In genomic region chr5:169706758-169707450, GRCh38 we compare ENCODE assay signal across 13 cellular contexts.
DNase-seq lines count a peak whose midpoint lies in the region; ATAC-seq and TF ChIP-seq lines count a peak whose summit lies in the region.
"Had no signal": no experiment of that assay in that cellular context is flagged by ENCODE, and none has a peak within 500 bp of the region (broad histone marks: within the 10 kb centered on the region; RNA-seq: fewer than 3 reads in every experiment).

No MANE protein-coding gene starts in this region.

- H3K27me3 ChIP-seq in brain microvascular endothelial cell (replicated peaks): no peaks in the 10 kb centered on the region
- H3K27me3 ChIP-seq in esophagus squamous epithelium: no peaks in the 10 kb centered on the region

- peaks cover 5% of the 10 kb centered on the region for H3K4me1 Mint-ChIP-seq in T-helper 2 cell treated with Interferon-gamma antibody and Interleukin-4, amounts not matched to agents 5 μg/mL and 100 μg/mL, for 36 hours (ENCODE audit: low read depth)
- H3K4me1 Mint-ChIP-seq in neural crest cell: peaks cover 32% of the 10 kb centered on the region

- TF ChIP-seq CTCF in brain microvascular endothelial cell (IDR thresholded peaks at IDR 0.05; ENCODE audit: low read depth, low read length, missing control alignments): no peak
- TF ChIP-seq CTCF in neural crest cell (conservative IDR thresholded peaks at IDR 0.05): no peak
- no peak for TF ChIP-seq CTCF in esophagus squamous epithelium (IDR thresholded peaks at IDR 0.05)

- H3K9me3 ChIP-seq in esophagus squamous epithelium: no peaks in the 10 kb centered on the region

- no peak overlapping the region for H3K4me3 Mint-ChIP-seq in T-helper 2 cell treated with Interferon-gamma antibody and Interleukin-4, amounts not matched to agents 5 μg/mL and 100 μg/mL, for 36 hours
- H3K4me3 Mint-ChIP-seq in neural crest cell: no peak overlapping the region
- H3K4me3 Mint-ChIP-seq: brain had no signal

- ATAC-seq in GM19467 (IDR thresholded peaks at IDR 0.05; ENCODE audit: unreplicated experiment): no peak
- ATAC-seq in GM18907 (IDR thresholded peaks at IDR 0.05; ENCODE audit: unreplicated experiment): no peak

- no peaks in the 10 kb centered on the region for H3K9me3 Mint-ChIP-seq in T-helper 2 cell treated with Interferon-gamma antibody and Interleukin-4, amounts not matched to agents 5 μg/mL and 100 μg/mL, for 36 hours
- H3K9me3 Mint-ChIP-seq in neural crest cell: peaks cover 4% of the 10 kb centered on the region

- no peak overlapping the region for H3K27ac ChIP-seq in brain microvascular endothelial cell
- H3K27ac ChIP-seq in esophagus squamous epithelium: no peak overlapping the region
- H3K27ac ChIP-seq: PC-9 had no signal

- no peak for TF ChIP-seq POLR2A in esophagus squamous epithelium (IDR thresholded peaks at IDR 0.05)

- no peak overlapping the region for H3K4me3 ChIP-seq in brain microvascular endothelial cell (ENCODE audit: low read depth, low read length)
- no peak overlapping the region for H3K4me3 ChIP-seq in esophagus squamous epithelium
- H3K4me3 ChIP-seq: PC-9 had no signal

- no peaks in the 10 kb centered on the region for H3K27me3 Mint-ChIP-seq in T-helper 2 cell treated with Interferon-gamma antibody and Interleukin-4, amounts not matched to agents 5 μg/mL and 100 μg/mL, for 36 hours (ENCODE audit: low read depth)
- H3K27me3 Mint-ChIP-seq in neural crest cell (ENCODE audit: low read depth): no peaks in the 10 kb centered on the region

- in situ Hi-C loops in brain microvascular endothelial cell (cut with HindIII; ENCODE audit: low pct_ligation_motif_present, low sequenced_read_pairs): no loop called here

- H3K27ac Mint-ChIP-seq in T-helper 2 cell treated with Interferon-gamma antibody and Interleukin-4, amounts not matched to agents 5 μg/mL and 100 μg/mL, for 36 hours: peak overlapping the region; percentile 37
- H3K27ac Mint-ChIP-seq in neural crest cell (ENCODE audit: unreplicated experiment): peak overlapping the region; percentile 64

- DNase-seq in T-helper 2 cell treated with Interferon-gamma antibody and Interleukin-4, amounts not matched to agents 5 μg/mL and 100 μg/mL, for 36 hours (ENCODE audit: low spot score): peak; percentile 48
- DNase-seq in T-helper 2 cell (no peak), M059J (ENCODE audit: low read depth) (peak; percentile 93), brain microvascular endothelial cell (peak; percentile 50), neural crest cell (ENCODE audit: low read depth, low spot score) (no peak), esophagus squamous epithelium (lab: John Stamatoyannopoulos, UW) (no peak)
- DNase-seq: 8988T; activated CD4-positive, alpha-beta T cell treated with anti-CD3 and anti-CD28 coated beads for 4 hours; NCI-H1436 treated with DMSO at 0.1 percent for 48 hours; PC-9 had no signal

- intact Hi-C loops in esophagus squamous epithelium (cut with DNase I): loop anchor here (10.0 kb wide), 1 partner anchor 278 kb away; the partner anchor contains the start of gene INSYN2B

- no peaks in the 10 kb centered on the region for H3K4me1 ChIP-seq in esophagus squamous epithelium

- H3K36me3 ChIP-seq in brain microvascular endothelial cell (replicated peaks) (no peaks in the 10 kb centered on the region), esophagus squamous epithelium (no peaks in the 10 kb centered on the region)

- 73% methylated on average over 7 to 9 of the region's 9 CpGs for WGBS in esophagus squamous epithelium, 2 donors

- H3K36me3 Mint-ChIP-seq in T-helper 2 cell treated with Interferon-gamma antibody and Interleukin-4, amounts not matched to agents 5 μg/mL and 100 μg/mL, for 36 hours (ENCODE audit: low read depth): peaks cover 71% of the 10 kb centered on the region
- H3K36me3 Mint-ChIP-seq in neural crest cell (ENCODE audit: low read depth): no peaks in the 10 kb centered on the region
- H3K36me3 Mint-ChIP-seq: brain had no signal

Comparison
In these comparisons a context has a peak if more than half of its experiments do, and no peak if none do; other contexts are left out.
1. DNase-seq: peak in T-helper 2 cell treated with Interferon-gamma antibody and Interleukin-4, amounts not matched to agents 5 μg/mL and 100 μg/mL, for 36 hours (single experiment), M059J (single experiment) and brain microvascular endothelial cell (single experiment); none in T-helper 2 cell (0 of 5), neural crest cell (single experiment) and esophagus squamous epithelium (single experiment).